1 cellular context compared by ENCODE assay signal in the genomic region with DNA sequence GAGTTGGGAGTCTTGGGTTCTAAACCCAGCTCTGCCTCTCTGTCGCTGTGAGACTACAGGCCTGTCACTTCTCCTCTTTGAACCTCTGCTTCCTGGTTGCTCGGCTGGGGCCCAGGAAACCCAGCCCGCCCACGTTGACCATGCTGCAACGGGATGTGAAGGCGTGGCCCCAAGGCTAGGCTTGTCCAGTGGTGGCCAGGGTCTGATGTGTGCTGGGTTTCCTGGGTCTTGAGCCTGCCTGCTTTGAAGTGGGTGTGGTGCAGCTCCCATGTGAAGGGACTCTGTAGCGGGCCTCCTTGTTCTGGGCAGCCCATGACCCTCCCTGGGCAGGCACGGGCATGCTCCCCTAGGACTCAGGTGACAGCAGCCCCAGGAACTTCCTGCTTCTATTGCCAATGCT.
TF ChIP-seq lines count a peak whose summit lies in the region.

No MANE protein-coding gene starts in this region.

TF ChIP-seq in GM23338, 12 proteins besides CTCF, POLR2A, EP300 and RAD21 (continued from another document):
- no peak for TF ChIP-seq ZNF331 (CRISPR knock-in tag; IDR thresholded peaks at IDR 0.05; ENCODE audit: low read depth)
- TF ChIP-seq POLR2AphosphoS5 (IDR thresholded peaks at IDR 0.05; ENCODE audit: low read depth): no peak
- TF ChIP-seq, protein P1, sequence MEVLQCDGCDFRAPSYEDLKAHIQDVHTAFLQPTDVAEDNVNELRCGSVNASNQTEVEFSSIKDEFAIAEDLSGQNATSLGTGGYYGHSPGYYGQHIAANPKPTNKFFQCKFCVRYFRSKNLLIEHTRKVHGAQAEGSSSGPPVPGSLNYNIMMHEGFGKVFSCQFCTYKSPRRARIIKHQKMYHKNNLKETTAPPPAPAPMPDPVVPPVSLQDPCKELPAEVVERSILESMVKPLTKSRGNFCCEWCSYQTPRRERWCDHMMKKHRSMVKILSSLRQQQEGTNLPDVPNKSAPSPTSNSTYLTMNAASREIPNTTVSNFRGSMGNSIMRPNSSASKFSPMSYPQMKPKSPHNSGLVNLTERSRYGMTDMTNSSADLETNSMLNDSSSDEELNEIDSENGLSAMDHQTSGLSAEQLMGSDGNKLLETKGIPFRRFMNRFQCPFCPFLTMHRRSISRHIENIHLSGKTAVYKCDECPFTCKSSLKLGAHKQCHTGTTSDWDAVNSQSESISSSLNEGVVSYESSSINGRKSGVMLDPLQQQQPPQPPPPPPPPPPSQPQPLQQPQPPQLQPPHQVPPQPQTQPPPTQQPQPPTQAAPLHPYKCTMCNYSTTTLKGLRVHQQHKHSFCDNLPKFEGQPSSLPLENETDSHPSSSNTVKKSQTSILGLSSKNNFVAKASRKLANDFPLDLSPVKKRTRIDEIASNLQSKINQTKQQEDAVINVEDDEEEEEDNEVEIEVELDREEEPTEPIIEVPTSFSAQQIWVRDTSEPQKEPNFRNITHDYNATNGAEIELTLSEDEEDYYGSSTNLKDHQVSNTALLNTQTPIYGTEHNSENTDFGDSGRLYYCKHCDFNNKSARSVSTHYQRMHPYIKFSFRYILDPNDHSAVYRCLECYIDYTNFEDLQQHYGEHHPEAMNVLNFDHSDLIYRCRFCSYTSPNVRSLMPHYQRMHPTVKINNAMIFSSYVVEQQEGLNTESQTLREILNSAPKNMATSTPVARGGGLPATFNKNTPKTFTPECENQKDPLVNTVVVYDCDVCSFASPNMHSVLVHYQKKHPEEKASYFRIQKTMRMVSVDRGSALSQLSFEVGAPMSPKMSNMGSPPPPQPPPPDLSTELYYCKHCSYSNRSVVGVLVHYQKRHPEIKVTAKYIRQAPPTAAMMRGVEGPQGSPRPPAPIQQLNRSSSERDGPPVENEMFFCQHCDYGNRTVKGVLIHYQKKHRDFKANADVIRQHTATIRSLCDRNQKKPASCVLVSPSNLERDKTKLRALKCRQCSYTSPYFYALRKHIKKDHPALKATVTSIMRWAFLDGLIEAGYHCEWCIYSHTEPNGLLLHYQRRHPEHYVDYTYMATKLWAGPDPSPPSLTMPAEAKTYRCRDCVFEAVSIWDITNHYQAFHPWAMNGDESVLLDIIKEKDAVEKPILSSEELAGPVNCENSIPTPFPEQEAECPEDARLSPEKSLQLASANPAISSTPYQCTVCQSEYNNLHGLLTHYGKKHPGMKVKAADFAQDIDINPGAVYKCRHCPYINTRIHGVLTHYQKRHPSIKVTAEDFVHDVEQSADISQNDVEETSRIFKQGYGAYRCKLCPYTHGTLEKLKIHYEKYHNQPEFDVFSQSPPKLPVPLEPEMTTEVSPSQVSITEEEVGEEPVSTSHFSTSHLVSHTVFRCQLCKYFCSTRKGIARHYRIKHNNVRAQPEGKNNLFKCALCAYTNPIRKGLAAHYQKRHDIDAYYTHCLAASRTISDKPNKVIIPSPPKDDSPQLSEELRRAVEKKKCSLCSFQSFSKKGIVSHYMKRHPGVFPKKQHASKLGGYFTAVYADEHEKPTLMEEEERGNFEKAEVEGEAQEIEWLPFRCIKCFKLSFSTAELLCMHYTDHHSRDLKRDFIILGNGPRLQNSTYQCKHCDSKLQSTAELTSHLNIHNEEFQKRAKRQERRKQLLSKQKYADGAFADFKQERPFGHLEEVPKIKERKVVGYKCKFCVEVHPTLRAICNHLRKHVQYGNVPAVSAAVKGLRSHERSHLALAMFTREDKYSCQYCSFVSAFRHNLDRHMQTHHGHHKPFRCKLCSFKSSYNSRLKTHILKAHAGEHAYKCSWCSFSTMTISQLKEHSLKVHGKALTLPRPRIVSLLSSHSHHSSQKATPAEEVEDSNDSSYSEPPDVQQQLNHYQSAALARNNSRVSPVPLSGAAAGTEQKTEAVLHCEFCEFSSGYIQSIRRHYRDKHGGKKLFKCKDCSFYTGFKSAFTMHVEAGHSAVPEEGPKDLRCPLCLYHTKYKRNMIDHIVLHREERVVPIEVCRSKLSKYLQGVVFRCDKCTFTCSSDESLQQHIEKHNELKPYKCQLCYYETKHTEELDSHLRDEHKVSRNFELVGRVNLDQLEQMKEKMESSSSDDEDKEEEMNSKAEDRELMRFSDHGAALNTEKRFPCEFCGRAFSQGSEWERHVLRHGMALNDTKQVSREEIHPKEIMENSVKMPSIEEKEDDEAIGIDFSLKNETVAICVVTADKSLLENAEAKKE (CRISPR knock-in tag; IDR thresholded peaks at IDR 0.05): no peak
- TF ChIP-seq ZNF114 (CRISPR knock-in tag; IDR thresholded peaks at IDR 0.05): no peak
- no peak for TF ChIP-seq EZH2phosphoT487 (IDR thresholded peaks at IDR 0.05; ENCODE audit: unreplicated experiment)
